Comparison of ENCODE assay signal across 1 cellular context in the genomic region with DNA sequence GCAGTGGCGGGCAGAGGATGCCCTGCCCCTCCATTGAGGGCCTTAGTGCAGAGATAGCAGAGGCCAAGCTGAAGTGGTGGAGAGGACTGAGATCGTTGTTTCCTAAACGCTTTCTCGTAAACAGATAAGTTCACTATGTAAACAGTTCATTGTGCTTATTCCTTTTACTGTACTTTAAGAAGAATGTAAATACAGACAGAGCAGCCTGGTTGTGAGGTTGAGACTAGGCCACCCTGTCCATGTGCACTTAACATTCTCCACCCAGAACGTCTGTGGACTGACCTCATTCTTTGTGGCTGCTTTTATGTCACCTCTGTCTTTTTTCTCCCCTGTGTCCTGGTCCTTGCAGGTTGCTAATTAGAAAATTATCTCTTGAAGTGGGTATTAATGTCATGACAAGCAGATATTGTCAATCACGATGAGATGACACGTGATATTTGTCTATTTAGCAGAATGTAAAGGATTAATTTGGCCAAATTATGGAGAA.
TF ChIP-seq lines count a peak whose summit lies in the region.

No MANE protein-coding gene starts in this region.

TF ChIP-seq in IMR-90, 13 proteins besides CTCF, POLR2A, EP300 and RAD21:
- TF ChIP-seq SMC3 (IDR thresholded peaks at IDR 0.05; ENCODE audit: low read depth, low read length) (no peak), MAFK (IDR thresholded peaks at IDR 0.05; ENCODE audit: low read depth, low read length) (0 out of 2 replicates have a peak, but pooled peaks have one; percentile 6)
